ENCODE assay signal across 24 cellular contexts in genomic region chr14:65945333-65945732, GRCh38.
A peak's percentile ranks its signal among the peaks of the same experiment; 100 is the strongest.
DNase-seq lines count a peak whose midpoint lies in the region; ATAC-seq, FAIRE-seq and TF ChIP-seq lines count a peak whose summit lies in the region.
"Had no signal": no experiment of that assay in that cellular context is flagged by ENCODE, and none has a peak within 500 bp of the region (broad histone marks: within the 10 kb centered on the region; RNA-seq: fewer than 3 reads in every experiment).

No MANE protein-coding gene starts in this region.

- H3K4ac ChIP-seq in mesendoderm (ENCODE audit: low read depth, low read length) (no peak overlapping the region), trophoblast cell (ENCODE audit: low read depth, low read length) (no peak overlapping the region)

- H2AK5ac ChIP-seq in mesendoderm (ENCODE audit: low read length) (no peak overlapping the region), trophoblast cell (ENCODE audit: low read length) (peak overlapping the region; percentile 28)

- H2AFZ ChIP-seq in trophoblast cell (ENCODE audit: insufficient read depth, low read length, poor library complexity) = no peak overlapping the region

- no peaks in the 10 kb centered on the region for H3K36me3 ChIP-seq in CD4-positive, CD25-positive, alpha-beta regulatory T cell (ENCODE audit: control insufficient read depth, insufficient read depth, low read length)
- H3K36me3 ChIP-seq in mesendoderm (ENCODE audit: control insufficient read depth, insufficient read depth, low read length) = no peaks in the 10 kb centered on the region
- H3K36me3 ChIP-seq in trophoblast cell (ENCODE audit: control insufficient read depth in 1 of 2, insufficient read depth in 2 of 2, low read length in 2 of 2) = no peaks in the 10 kb centered on the region
- H3K36me3 ChIP-seq: BLaER1 had no signal

- peaks cover 0 to 1% (median 0%) of the 10 kb centered on the region in 7 donors for H3K9me3 Mint-ChIP-seq in CD4-positive, CD25-positive, alpha-beta regulatory T cell
- H3K9me3 Mint-ChIP-seq: CD14-positive monocyte; CD4-positive, alpha-beta memory T cell; H9 had no signal

- no peak overlapping the region for H4K91ac ChIP-seq in trophoblast cell (ENCODE audit: low read depth, low read length)

- H3K4me1 Mint-ChIP-seq in CD4-positive, CD25-positive, alpha-beta regulatory T cell = peaks cover 38 to 71% (median 56%) of the 10 kb centered on the region in 4 donors
- H3K4me1 Mint-ChIP-seq: B cell, CD14-positive monocyte had no signal

- no peak overlapping the region for H4K8ac ChIP-seq in mesendoderm (ENCODE audit: low read depth, low read length)
- no peak overlapping the region for H4K8ac ChIP-seq in trophoblast cell (ENCODE audit: low read depth, low read length)

- H3K9ac ChIP-seq in mesendoderm (ENCODE audit: low read length) = no peak overlapping the region
- no peak overlapping the region for H3K9ac ChIP-seq in trophoblast cell (ENCODE audit: low read length)
- H3K9ac ChIP-seq: BLaER1 had no signal

- H3K18ac ChIP-seq in mesendoderm (ENCODE audit: low read length) (no peak overlapping the region), trophoblast cell (ENCODE audit: low read length) (no peak overlapping the region)

- DNase-seq in CD4-positive, CD25-positive, alpha-beta regulatory T cell = no peak
- DNase-seq in islet precursor cell (peak; percentile 87), mesendoderm (peak; percentile 77), trophoblast cell (no peak), HPDE6-E6E7 (ENCODE audit: extremely low spot score) (no peak), H54 (ENCODE audit: insufficient read length, low spot score) (no peak), mucosa of gallbladder (ENCODE audit: low spot score) (no peak)
- no peak for DNase-seq in stimulated activated CD4-positive, alpha-beta T cell treated with anti-CD3 and anti-CD28 coated beads, Interleukin-4, amount 100 ng/mL, for 24 hours
- DNase-seq: Calu3; CD4-positive, alpha-beta memory T cell; COR-L47; DMS53; DMS79 treated with DMSO at 0.1 percent for 48 hours; GF-D8; GOT3; H9 had no signal

- H3K4me1 ChIP-seq in CD4-positive, CD25-positive, alpha-beta regulatory T cell (ENCODE audit: control insufficient read depth, insufficient read depth, low read length, poor library complexity, severe bottlenecking) = peaks cover 26% of the 10 kb centered on the region
- H3K4me1 ChIP-seq in mesendoderm (ENCODE audit: control insufficient read depth, low read depth, low read length) = peaks cover 5% of the 10 kb centered on the region
- H3K4me1 ChIP-seq in trophoblast cell (ENCODE audit: control insufficient read depth in 1 of 2, insufficient read depth in 2 of 2, low read length in 2 of 2) = peaks cover 23 to 33% of the 10 kb centered on the region in 2 experiments

- no peak overlapping the region for H3K4me2 ChIP-seq in mesendoderm (ENCODE audit: low read length)
- H3K4me2 ChIP-seq in trophoblast cell (ENCODE audit: low read length) = no peak overlapping the region

- H2BK15ac ChIP-seq in mesendoderm (replicated peaks; ENCODE audit: low read depth) = no peak overlapping the region

- FAIRE-seq in H54 (lab: Jason Lieb, UNC) = no peak
- FAIRE-seq: A204.1, GM12891, GM18507 had no signal

- H3K4me3 Mint-ChIP-seq in CD4-positive, CD25-positive, alpha-beta regulatory T cell = no peak overlapping the region
- H3K4me3 Mint-ChIP-seq: B cell; CD14-positive monocyte; CD4-positive, alpha-beta memory T cell; H9 had no signal

- no peak overlapping the region for H3K4me3 ChIP-seq in CD4-positive, CD25-positive, alpha-beta regulatory T cell (ENCODE audit: low read depth, low read length)
- H3K4me3 ChIP-seq in mesendoderm (ENCODE audit: low read length) = no peak overlapping the region
- H3K4me3 ChIP-seq in trophoblast cell (ENCODE audit: low read depth, low read length) = no peak overlapping the region
- H3K4me3 ChIP-seq: BLaER1 had no signal

- H3K79me2 ChIP-seq in mesendoderm (ENCODE audit: control insufficient read depth, insufficient read depth, low read length) (no peaks in the 10 kb centered on the region), trophoblast cell (ENCODE audit: control insufficient read depth, insufficient read depth, low read length, poor library complexity) (no peaks in the 10 kb centered on the region)

- H2BK120ac ChIP-seq in mesendoderm (ENCODE audit: low read depth, low read length) (no peak overlapping the region), trophoblast cell (ENCODE audit: insufficient read depth, low read length, poor library complexity) (no peak overlapping the region)

- H3K27ac Mint-ChIP-seq in CD4-positive, CD25-positive, alpha-beta regulatory T cell = peak overlapping the region in 2 of 3 donors; percentile 65 to 79
- H3K27ac Mint-ChIP-seq: B cell, H9 had no signal

- H2BK12ac ChIP-seq in trophoblast cell (ENCODE audit: low read length) = no peak overlapping the region

- no CpG with 5 or more reads among the region's 3 CpGs for WGBS in mesendoderm (ENCODE audit: extremely low coverage, insufficient coverage, low lambda C conversion rate)
- WGBS in trophoblast cell (ENCODE audit: extremely low coverage, insufficient coverage, insufficient read length) = no CpG with 5 or more reads among the region's 3 CpGs

- H3K36me3 Mint-ChIP-seq in CD4-positive, CD25-positive, alpha-beta regulatory T cell = peaks cover 8% of the 10 kb centered on the region
- H3K36me3 Mint-ChIP-seq: CD14-positive monocyte; CD4-positive, alpha-beta memory T cell had no signal

- no peaks in the 10 kb centered on the region for H3K27me3 Mint-ChIP-seq in CD4-positive, CD25-positive, alpha-beta regulatory T cell
- H3K27me3 Mint-ChIP-seq: CD4-positive, alpha-beta memory T cell had no signal

- H3K14ac ChIP-seq in trophoblast cell (ENCODE audit: low read length) = no peak overlapping the region

- H3K27me3 ChIP-seq in CD4-positive, CD25-positive, alpha-beta regulatory T cell (ENCODE audit: control insufficient read depth, insufficient read depth, low read length) = no peaks in the 10 kb centered on the region
- H3K27me3 ChIP-seq in mesendoderm (ENCODE audit: insufficient read depth, low read length, poor library complexity) (no peaks in the 10 kb centered on the region), trophoblast cell (ENCODE audit: insufficient read depth, low read length) (no peaks in the 10 kb centered on the region)
- H3K27me3 ChIP-seq: BLaER1 had no signal

- no peak overlapping the region for H4K12ac ChIP-seq in trophoblast cell (ENCODE audit: low read depth, low read length)

- ATAC-seq in CD4-positive, CD25-positive, alpha-beta regulatory T cell (ENCODE audit: low read depth in 2 of 2) = no peak
- ATAC-seq: HCT116 had no signal

- no peak for TF ChIP-seq POLR2A in H54 (IDR thresholded peaks at IDR 0.05; ENCODE audit: low read depth, low read length)

- no peak overlapping the region for H3K56ac ChIP-seq in mesendoderm (ENCODE audit: low read length)

- no peaks in the 10 kb centered on the region for H3K9me3 ChIP-seq in CD4-positive, CD25-positive, alpha-beta regulatory T cell (ENCODE audit: control insufficient read depth in 2 of 2, low read length in 2 of 2)
- no peaks in the 10 kb centered on the region for H3K9me3 ChIP-seq in trophoblast cell (ENCODE audit: insufficient read depth, low read depth, low read length)
- H3K9me3 ChIP-seq: BLaER1 had no signal

- no peaks in the 10 kb centered on the region for H3K79me1 ChIP-seq in mesendoderm (ENCODE audit: low read length)
- H3K79me1 ChIP-seq in trophoblast cell (ENCODE audit: low read length) = no peaks in the 10 kb centered on the region

- no peak overlapping the region for H3K23ac ChIP-seq in mesendoderm (ENCODE audit: low read length)
- no peak overlapping the region for H3K23ac ChIP-seq in trophoblast cell (ENCODE audit: low read length)

- H3K27ac ChIP-seq in CD4-positive, CD25-positive, alpha-beta regulatory T cell (ENCODE audit: insufficient read depth, low read length, poor library complexity, severe bottlenecking) = no peak overlapping the region
- H3K27ac ChIP-seq in mesendoderm (ENCODE audit: low read depth, low read length) (no peak overlapping the region), trophoblast cell (ENCODE audit: low read depth, low read length) (no peak overlapping the region)
- H3K27ac ChIP-seq: 22Rv1, BLaER1 had no signal

- H4K5ac ChIP-seq in mesendoderm (ENCODE audit: low read length) = no peak overlapping the region

- H2BK5ac ChIP-seq in mesendoderm (ENCODE audit: low read length) = no peak overlapping the region
- no peak overlapping the region for H2BK5ac ChIP-seq in trophoblast cell (ENCODE audit: low read depth, low read length, poor library complexity)

Comparison
In these comparisons a context has a peak if more than half of its experiments do, and no peak if none do; other contexts are left out.
1. DNase-seq: peak in islet precursor cell (single experiment) and mesendoderm (single experiment); none in CD4-positive, CD25-positive, alpha-beta regulatory T cell (0 of 3), trophoblast cell (0 of 2), stimulated activated CD4-positive, alpha-beta T cell treated with anti-CD3 and anti-CD28 coated beads, Interleukin-4, amount 100 ng/mL, for 24 hours (single experiment), HPDE6-E6E7 (single experiment), H54 (single experiment) and mucosa of gallbladder (single experiment).